ENCODE assay signal across 25 cellular contexts in the genomic region with DNA sequence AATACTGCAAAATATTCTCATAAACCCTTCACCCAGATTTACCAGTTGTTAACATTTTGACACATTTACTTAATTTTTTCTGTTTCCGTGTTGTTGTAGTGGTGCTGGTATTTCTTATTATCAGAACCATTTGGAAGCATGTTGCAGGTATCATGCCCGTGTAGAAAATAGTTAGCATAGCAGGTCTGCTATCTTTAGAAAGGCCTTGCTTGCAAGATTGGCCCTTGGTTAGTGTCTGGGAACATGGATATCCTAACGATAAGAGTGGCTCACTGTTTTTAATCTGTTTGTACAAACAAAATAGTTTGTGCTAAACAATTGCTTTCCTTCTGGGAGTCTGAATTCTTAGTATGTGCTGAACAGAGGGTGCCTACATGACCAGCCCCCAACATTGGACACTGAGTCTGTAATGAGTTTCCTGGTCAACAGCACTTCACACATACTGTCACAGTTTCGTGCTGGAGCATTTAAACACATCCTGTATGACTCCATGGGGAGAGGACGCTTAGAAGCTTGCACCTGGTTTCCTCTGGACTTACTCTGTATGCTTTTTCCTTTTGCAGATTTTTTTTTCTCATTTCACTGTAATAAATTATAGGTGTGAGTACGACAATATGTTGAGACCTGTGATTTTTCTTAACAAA.
"Had no signal": no experiment of that assay in that cellular context is flagged by ENCODE, and none has a peak within 500 bp of the region (broad histone marks: within the 10 kb centered on the region; RNA-seq: fewer than 3 reads in every experiment).

No MANE protein-coding gene starts in this region.

- H3K4me1 Mint-ChIP-seq: nephron had no signal

- H3K36me3 ChIP-seq: uterus had no signal

- H3K9me3 Mint-ChIP-seq: activated naive CD4-positive, alpha-beta T cell treated with anti-CD3 and anti-CD28 coated beads, Interleukin-2, amount 50 U/mL, for 24 hours had no signal

- FAIRE-seq: endothelial cell of umbilical vein had no signal

- H3K27ac ChIP-seq: ascending aorta, esophagus muscularis mucosa, heart right ventricle, skin epidermis, tibial nerve, uterus, VCaP had no signal

- H3K27ac Mint-ChIP-seq: activated naive CD4-positive, alpha-beta T cell treated with anti-CD3 and anti-CD28 coated beads, Interleukin-2, amount 50 U/mL, for 24 hours; nephron; stimulated activated naive CD8-positive, alpha-beta T cell treated with anti-CD3 and anti-CD28 coated beads, Interleukin-15, Interleukin-2, amounts not matched to agents 100 ng/mL and 50 ng/mL, for 24 hours; T-helper 1 cell treated with Interleukin-12 subunit alpha and Interleukin-12 subunit beta and Interleukin-4 antibody, amounts not matched to agents 30 μg/mL and 1 μg/mL, for 36 hours had no signal

- H3K9me3 ChIP-seq: esophagus muscularis mucosa, uterus had no signal

- DNase-seq: activated CD4-positive, alpha-beta T cell treated with anti-CD3 and anti-CD28 coated beads, Interleukin-2, amount 50 U/mL, for 1 hour; activated CD4-positive, CD25-positive, alpha-beta regulatory T cell treated with anti-CD3 and anti-CD28 coated beads, Interleukin-2, amount 50 U/mL, for 72 hours; activated CD8-positive, alpha-beta memory T cell treated with anti-CD3 and anti-CD28 coated beads for 24 hours; activated CD8-positive, alpha-beta memory T cell treated with anti-CD3 and anti-CD28 coated beads, Interleukin-2, amount 50 U/mL, for 48 hours; activated effector memory CD4-positive, alpha-beta T cell treated with Interleukin-2 at 50 U/mL for 16 hours; activated T-cell treated with anti-CD3 and anti-CD28 coated beads, Interleukin-2, amount 50 U/mL, for 48 hours; cerebellar nuclear complex; cortex of kidney; effector CD8-positive, alpha-beta T cell; heart right ventricle; kidney glomerular epithelial cell; nucleus accumbens; posterior cingulate gyrus; retina; uterus had no signal

- H3K27me3 Mint-ChIP-seq: activated naive CD4-positive, alpha-beta T cell treated with anti-CD3 and anti-CD28 coated beads, Interleukin-2, amount 50 U/mL, for 24 hours; stimulated activated naive CD8-positive, alpha-beta T cell treated with anti-CD3 and anti-CD28 coated beads, Interleukin-15, Interleukin-2, amounts not matched to agents 100 ng/mL and 50 ng/mL, for 24 hours had no signal

- H3K27me3 ChIP-seq: ascending aorta, esophagus muscularis mucosa, heart right ventricle, tibial nerve, uterus had no signal

- H3K4me3 Mint-ChIP-seq: activated naive CD4-positive, alpha-beta T cell treated with anti-CD3 and anti-CD28 coated beads, Interleukin-2, amount 50 U/mL, for 24 hours; nephron; stimulated activated naive CD8-positive, alpha-beta T cell treated with anti-CD3 and anti-CD28 coated beads, Interleukin-15, Interleukin-2, amounts not matched to agents 100 ng/mL and 50 ng/mL, for 24 hours; T-helper 1 cell treated with Interleukin-12 subunit alpha and Interleukin-12 subunit beta and Interleukin-4 antibody, amounts not matched to agents 30 μg/mL and 1 μg/mL, for 36 hours had no signal

- H3K4me1 ChIP-seq: ascending aorta, esophagus muscularis mucosa, tibial nerve, uterus had no signal

- H3K4me3 ChIP-seq: ascending aorta, esophagus muscularis mucosa, heart right ventricle, skin epidermis, tibial nerve, uterus had no signal
